In the genomic region with DNA sequence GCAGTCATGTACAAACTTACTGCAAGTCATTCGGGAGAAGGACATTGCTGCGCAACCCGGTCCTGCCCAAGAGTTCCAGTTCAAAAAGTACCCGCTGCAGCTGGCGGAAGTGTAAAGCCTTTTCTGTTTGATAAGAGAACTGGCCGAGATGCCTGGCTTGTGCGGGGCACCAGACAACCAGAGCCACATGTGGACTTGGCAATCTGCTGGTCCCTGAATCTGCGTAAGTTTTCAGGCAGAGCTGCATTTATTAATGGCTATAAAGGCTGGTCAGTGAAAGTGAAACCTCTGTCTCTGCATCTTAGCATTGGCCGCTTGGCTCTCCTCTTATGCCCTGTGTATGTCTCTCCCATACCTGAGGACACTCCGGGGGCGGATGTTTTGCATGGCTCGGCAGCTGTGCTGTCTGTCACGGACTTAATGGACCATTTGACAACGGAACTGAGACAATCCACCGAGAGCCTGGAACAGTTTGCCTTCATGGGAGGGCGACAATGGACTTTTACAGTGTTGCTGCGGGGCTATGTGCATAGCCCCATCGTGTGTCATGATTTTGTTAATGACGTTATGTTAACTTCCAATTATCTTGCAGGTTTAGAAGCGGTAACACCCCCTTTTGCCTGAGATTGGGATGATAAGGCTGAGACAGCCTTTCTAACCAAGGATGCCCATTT, we compare ENCODE assay signal across 15 cellular contexts. TPM values are rescaled to one million over a fixed set of nuclear protein-coding genes. Genes with fewer than 3 reads are reported as not detected.
DNase-seq lines count a peak whose midpoint lies in the region; ATAC-seq and TF ChIP-seq lines count a peak whose summit lies in the region.
"Had no signal": no experiment of that assay in that cellular context is flagged by ENCODE, and none has a peak within 500 bp of the region (broad histone marks: within the 10 kb centered on the region; RNA-seq: fewer than 3 reads in every experiment).

No MANE protein-coding gene starts in this region.

- peaks cover 4% of the 10 kb centered on the region; the same call in 1 of the 2 replicates for H3K27me3 ChIP-seq in Karpas-422 (ENCODE audit: low read length)
- no peaks in the 10 kb centered on the region for H3K27me3 ChIP-seq in Panc1 (ENCODE audit: control insufficient read depth, insufficient read depth, low read length)

- H3K36me3 Mint-ChIP-seq in activated CD4-positive, alpha-beta T cell treated with anti-CD3 and anti-CD28 coated beads for 36 hours (ENCODE audit: low read depth), result no peaks in the 10 kb centered on the region
- H3K36me3 Mint-ChIP-seq: activated naive CD8-positive, alpha-beta T cell treated with anti-CD3 and anti-CD28 coated beads, Interleukin-2, amount 10 ng/mL, durations not matched to agents 7 days and 5 days; memory B cell; stimulated activated naive B cell treated with anti-CD40 and anti-IgM and Interleukin-4, amounts not matched to agents 10 μg/mL and 1 μg/mL and 100 μg/mL, for 72 hours had no signal

- no peaks in the 10 kb centered on the region for H3K36me3 ChIP-seq in Karpas-422 (ENCODE audit: insufficient read depth, low read length)
- no peaks in the 10 kb centered on the region for H3K36me3 ChIP-seq in Panc1 (ENCODE audit: control insufficient read depth, insufficient read depth, low read length)

- TF ChIP-seq CTCF in Panc1 (IDR thresholded peaks at IDR 0.05), result no peak

- peak; percentile 87 for ATAC-seq in Panc1
- ATAC-seq in HG03095 (IDR thresholded peaks at IDR 0.05; ENCODE audit: unreplicated experiment), result no peak
- no peak for ATAC-seq in GM21529 (IDR thresholded peaks at IDR 0.05; ENCODE audit: unreplicated experiment)
- ATAC-seq in activated CD4-positive, alpha-beta T cell treated with anti-CD3 and anti-CD28 coated beads for 36 hours, result no peak
- ATAC-seq: stimulated activated naive B cell treated with anti-CD40 and anti-IgM and Interleukin-4, amounts not matched to agents 10 μg/mL and 1 μg/mL and 100 μg/mL, for 72 hours had no signal

- no peak overlapping the region for H3K4me3 Mint-ChIP-seq in activated CD4-positive, alpha-beta T cell treated with anti-CD3 and anti-CD28 coated beads for 36 hours
- H3K4me3 Mint-ChIP-seq: activated naive CD8-positive, alpha-beta T cell treated with anti-CD3 and anti-CD28 coated beads, Interleukin-2, amount 10 ng/mL, durations not matched to agents 7 days and 5 days; memory B cell; stimulated activated naive B cell treated with anti-CD40 and anti-IgM and Interleukin-4, amounts not matched to agents 10 μg/mL and 1 μg/mL and 100 μg/mL, for 72 hours had no signal

- H3K9me2 ChIP-seq in Karpas-422 (replicated peaks; ENCODE audit: insufficient read depth, low read length), result no peaks in the 10 kb centered on the region

- H3K4me1 Mint-ChIP-seq in activated CD4-positive, alpha-beta T cell treated with anti-CD3 and anti-CD28 coated beads for 36 hours, result no peaks in the 10 kb centered on the region
- H3K4me1 Mint-ChIP-seq: activated naive CD8-positive, alpha-beta T cell treated with anti-CD3 and anti-CD28 coated beads, Interleukin-2, amount 10 ng/mL, durations not matched to agents 7 days and 5 days; memory B cell; stimulated activated naive B cell treated with anti-CD40 and anti-IgM and Interleukin-4, amounts not matched to agents 10 μg/mL and 1 μg/mL and 100 μg/mL, for 72 hours had no signal

- H2AFZ ChIP-seq in Karpas-422 (ENCODE audit: low read length), result no peak overlapping the region

- peaks cover 3% of the 10 kb centered on the region for H3K9me3 Mint-ChIP-seq in activated CD4-positive, alpha-beta T cell treated with anti-CD3 and anti-CD28 coated beads for 36 hours (ENCODE audit: low read depth)
- H3K9me3 Mint-ChIP-seq: activated naive CD8-positive, alpha-beta T cell treated with anti-CD3 and anti-CD28 coated beads, Interleukin-2, amount 10 ng/mL, durations not matched to agents 7 days and 5 days had no signal

- H3K4me3 ChIP-seq in Karpas-422 (ENCODE audit: low read length) (no peak overlapping the region), Panc1 (ENCODE audit: low read depth in 2 of 2, low read length in 2 of 2) (peak overlapping the region; percentile 56 to 87)

- no peak overlapping the region for H3K27ac Mint-ChIP-seq in activated CD4-positive, alpha-beta T cell treated with anti-CD3 and anti-CD28 coated beads for 36 hours
- H3K27ac Mint-ChIP-seq: activated naive CD8-positive, alpha-beta T cell treated with anti-CD3 and anti-CD28 coated beads, Interleukin-2, amount 10 ng/mL, durations not matched to agents 7 days and 5 days; memory B cell; progenitor cell of endocrine pancreas; stimulated activated naive B cell treated with anti-CD40 and anti-IgM and Interleukin-4, amounts not matched to agents 10 μg/mL and 1 μg/mL and 100 μg/mL, for 72 hours had no signal

- H3K27me3 Mint-ChIP-seq in activated CD4-positive, alpha-beta T cell treated with anti-CD3 and anti-CD28 coated beads for 36 hours, result peaks cover 3% of the 10 kb centered on the region
- H3K27me3 Mint-ChIP-seq: activated naive CD8-positive, alpha-beta T cell treated with anti-CD3 and anti-CD28 coated beads, Interleukin-2, amount 10 ng/mL, durations not matched to agents 7 days and 5 days; memory B cell; stimulated activated naive B cell treated with anti-CD40 and anti-IgM and Interleukin-4, amounts not matched to agents 10 μg/mL and 1 μg/mL and 100 μg/mL, for 72 hours had no signal

- no peak overlapping the region for H3K27ac ChIP-seq in Karpas-422 (ENCODE audit: low read length)
- peak overlapping the region; percentile 65 for H3K27ac ChIP-seq in Panc1 (ENCODE audit: low read length)

- BruUV-seq in Panc1 (replicated peaks; lab: Mats Ljungman, UMichigan), result no TSS peak

- no peaks in the 10 kb centered on the region for H4K20me1 ChIP-seq in Karpas-422 (ENCODE audit: insufficient read depth, low read depth, low read length)

- no peak overlapping the region for H3K9ac ChIP-seq in Karpas-422 (ENCODE audit: low read length)

- in situ Hi-C loops in Panc1 (cut with HindIII; ENCODE audit: low pct_unique_long_range_greater_than_20kb, low sequenced_read_pairs), result no loop called here

- peak overlapping the region; percentile 4 for H3K4me2 ChIP-seq in Karpas-422 (ENCODE audit: low read depth, low read length, poor library complexity, severe bottlenecking)

- DNase-seq in A172 (ENCODE audit: low spot score) (peak; percentile 51), Karpas-422 (no peak), Panc1 (ENCODE audit: low read depth, low spot score) (no peak), glomerular visceral epithelial cell (ENCODE audit: extremely low spot score) (peak; percentile 73), NCI-H1436 (lab: John Stamatoyannopoulos, UW) (no peak)
- DNase-seq in activated CD4-positive, alpha-beta T cell treated with anti-CD3 and anti-CD28 coated beads for 36 hours, result no peak
- DNase-seq: activated naive CD8-positive, alpha-beta T cell treated with anti-CD3 and anti-CD28 coated beads, Interleukin-2, amount 10 ng/mL, durations not matched to agents 7 days and 5 days; DND-41; NCI-H1048; stimulated activated naive B cell treated with anti-CD40 and anti-IgM and Interleukin-4, amounts not matched to agents 10 μg/mL and 1 μg/mL and 100 μg/mL, for 72 hours had no signal

- H3K9me3 ChIP-seq in Karpas-422 (ENCODE audit: low read length) (no peaks in the 10 kb centered on the region), Panc1 (ENCODE audit: control insufficient read depth, insufficient read depth, low read depth, low read length) (no peaks in the 10 kb centered on the region)

- CTCF ChIA-PET in Panc1 (lab: Charles Lee), result no interaction called here
- CTCF ChIA-PET in activated CD4-positive, alpha-beta T cell treated with anti-CD3 and anti-CD28 coated beads for 36 hours (lab: Charles Lee), result no interaction called here

- H3K79me2 ChIP-seq in Karpas-422 (ENCODE audit: low read length), result no peaks in the 10 kb centered on the region

- POLR2A ChIA-PET in Panc1 (lab: Charles Lee), result no interaction called here
- POLR2A ChIA-PET in activated CD4-positive, alpha-beta T cell treated with anti-CD3 and anti-CD28 coated beads for 36 hours (lab: Charles Lee), result no interaction called here

- H3K4me1 ChIP-seq in Karpas-422 (ENCODE audit: low read length), result peaks cover 3% of the 10 kb centered on the region; the same call in 1 of the 2 replicates
- H3K4me1 ChIP-seq in Panc1 (ENCODE audit: control insufficient read depth, insufficient read depth, low read length), result peaks cover 5% of the 10 kb centered on the region

- intact Hi-C loops in Panc1 (cut with micrococcal nuclease; ENCODE audit: unreplicated experiment), result no loop called here
- intact Hi-C loops in activated CD4-positive, alpha-beta T cell treated with anti-CD3 and anti-CD28 coated beads for 36 hours (cut with DNase I, micrococcal nuclease), result loop anchor here in 1 of 2 experiments (10.0 kb wide), 1 partner anchor 874 kb away; no protein-coding TSS in a partner anchor

RNA-seq across cellular contexts. Expression of a gene that starts 19.8 kb away (rescaled TPM):
- 2.9 and 6.5 TPM in 2 replicates for total RNA-seq in A172 (2014; rRNA removed; shearing (Covaris generic))
- 0.04 TPM in 1 of 2 replicates, not detected in the other for total RNA-seq in Karpas-422 (2014; rRNA removed; shearing (Covaris generic); ENCODE audit: low replicate concordance)
- 8.7 TPM for total RNA-seq in Panc1 (2021; ENCODE audit: unreplicated experiment)
- 5.3 TPM for polyA plus RNA-seq in Panc1 (2012; ENCODE audit: insufficient read length)
- total RNA-seq in activated CD4-positive, alpha-beta T cell treated with anti-CD3 and anti-CD28 coated beads for 36 hours, result not detected
- total RNA-seq: activated naive CD8-positive, alpha-beta T cell treated with anti-CD3 and anti-CD28 coated beads, Interleukin-2, amount 10 ng/mL, durations not matched to agents 7 days and 5 days; OCI-LY7 had no signal

Comparison
In these comparisons a context has a peak if more than half of its experiments do, and no peak if none do; other contexts are left out.
1. DNase-seq: peak in A172 (single experiment) and glomerular visceral epithelial cell (single experiment); none in Karpas-422 (single experiment), Panc1 (single experiment), NCI-H1436 (single experiment) and activated CD4-positive, alpha-beta T cell treated with anti-CD3 and anti-CD28 coated beads for 36 hours (single experiment).